In genomic region chr2:215951558-215951957, GRCh38 we compare ENCODE assay signal across 24 cellular contexts.
DNase-seq lines count a peak whose midpoint lies in the region; ATAC-seq, FAIRE-seq and TF ChIP-seq lines count a peak whose summit lies in the region.
"Had no signal": no experiment of that assay in that cellular context is flagged by ENCODE, and none has a peak within 500 bp of the region (broad histone marks: within the 10 kb centered on the region; RNA-seq: fewer than 3 reads in every experiment).

No MANE protein-coding gene starts in this region.

- peaks cover 5% of the 10 kb centered on the region for H3K4me1 Mint-ChIP-seq in endodermal cell
- H3K4me1 Mint-ChIP-seq in T-cell, result no peaks in the 10 kb centered on the region
- no peaks in the 10 kb centered on the region for H3K4me1 Mint-ChIP-seq in CD4-positive, alpha-beta T cell (ENCODE audit: low read depth)

- no peak overlapping the region for H3K4me2 ChIP-seq in parathyroid adenoma (ENCODE audit: low read length)
- H3K4me2 ChIP-seq: A549; BLaER1 treated with 17β-estradiol and CSF1 and Interleukin-3, amounts not matched to agents 10 nM and 100 nM; GM23338 had no signal

- H3K9me3 ChIP-seq in endodermal cell (ENCODE audit: control insufficient read depth, low read length) (no peaks in the 10 kb centered on the region), parathyroid adenoma (ENCODE audit: control insufficient read depth, low read length) (no peaks in the 10 kb centered on the region)
- no peaks in the 10 kb centered on the region for H3K9me3 ChIP-seq in CD4-positive, alpha-beta T cell (ENCODE audit: control insufficient read depth, low read length)
- H3K9me3 ChIP-seq: A549; BE2C; BLaER1 treated with 17β-estradiol and CSF1 and Interleukin-3, amounts not matched to agents 10 nM and 100 nM; HAP-1 had no signal

- 65 to 87% methylated on average over 3 of the region's 3 CpGs for WGBS in endodermal cell (ENCODE audit: insufficient coverage in 1 of 2, insufficient read length in 1 of 2), 2 experiments

- DNase-seq in GM18507 (ENCODE audit: extremely low spot score, insufficient read length, low read depth) (no peak), amniotic epithelial cell (ENCODE audit: low read depth) (peak; percentile 8), endodermal cell (peak; percentile 50), dedifferentiated amniotic fluid mesenchymal stem cell (ENCODE audit: extremely low spot score) (no peak), T-cell (no peak)
- DNase-seq in CD4-positive, alpha-beta T cell, result no peak
- DNase-seq: 8988T; ACHN; AML-193; BE2C; Calu3; CD4-positive, alpha-beta memory T cell; COR-L47; DMS53; DMS79 treated with DMSO at 0.1 percent for 48 hours; GF-D8; HFFc6 had no signal

- H3K27me3 ChIP-seq in endodermal cell (ENCODE audit: control insufficient read depth, insufficient read depth, low read length, poor library complexity, severe bottlenecking) (no peaks in the 10 kb centered on the region), parathyroid adenoma (ENCODE audit: control insufficient read depth, insufficient read depth, low read length) (no peaks in the 10 kb centered on the region)
- H3K27me3 ChIP-seq in CD4-positive, alpha-beta T cell (ENCODE audit: control insufficient read depth, insufficient read depth, low read length), result no peaks in the 10 kb centered on the region
- H3K27me3 ChIP-seq: BE2C; BLaER1 treated with 17β-estradiol and CSF1 and Interleukin-3, amounts not matched to agents 10 nM and 100 nM had no signal

- H3K4me3 Mint-ChIP-seq in endodermal cell (no peak overlapping the region), T-cell (no peak overlapping the region)
- no peak overlapping the region for H3K4me3 Mint-ChIP-seq in CD4-positive, alpha-beta T cell
- H3K4me3 Mint-ChIP-seq: CD14-positive monocyte; CD4-positive, alpha-beta memory T cell; GM23338; HFFc6 had no signal

- H3K36me3 ChIP-seq in endodermal cell (ENCODE audit: control insufficient read depth, insufficient read depth, low read length), result no peaks in the 10 kb centered on the region
- no peaks in the 10 kb centered on the region for H3K36me3 ChIP-seq in parathyroid adenoma (ENCODE audit: control insufficient read depth, insufficient read depth, low read length)
- H3K36me3 ChIP-seq: BE2C; BLaER1 treated with 17β-estradiol and CSF1 and Interleukin-3, amounts not matched to agents 10 nM and 100 nM; HAP-1 had no signal

- POLR2A ChIA-PET in T-cell (lab: Charles Lee), result no interaction called here
- POLR2A ChIA-PET in CD4-positive, alpha-beta T cell (lab: Charles Lee), result no interaction called here

- H3K9ac ChIP-seq in endodermal cell (ENCODE audit: extremely low read depth, low read length, poor library complexity, severe bottlenecking) (no peak overlapping the region), parathyroid adenoma (no peak overlapping the region)
- H3K9ac ChIP-seq: BLaER1 treated with 17β-estradiol and CSF1 and Interleukin-3, amounts not matched to agents 10 nM and 100 nM had no signal

- H3K27me3 Mint-ChIP-seq in endodermal cell (ENCODE audit: insufficient read depth) (no peaks in the 10 kb centered on the region), T-cell (no peaks in the 10 kb centered on the region)
- no peaks in the 10 kb centered on the region for H3K27me3 Mint-ChIP-seq in CD4-positive, alpha-beta T cell
- H3K27me3 Mint-ChIP-seq: CD4-positive, alpha-beta memory T cell had no signal

- H3K4me3 ChIP-seq in endodermal cell (ENCODE audit: low read length) (no peak overlapping the region), parathyroid adenoma (ENCODE audit: low read depth, low read length) (no peak overlapping the region)
- H3K4me3 ChIP-seq: A549; BLaER1 treated with 17β-estradiol and CSF1 and Interleukin-3, amounts not matched to agents 10 nM and 100 nM; GM23338; HAP-1 had no signal

- H3K9me3 Mint-ChIP-seq in endodermal cell (no peaks in the 10 kb centered on the region), T-cell (no peaks in the 10 kb centered on the region)
- no peaks in the 10 kb centered on the region for H3K9me3 Mint-ChIP-seq in CD4-positive, alpha-beta T cell
- H3K9me3 Mint-ChIP-seq: CD4-positive, alpha-beta memory T cell; GM23338; HFFc6 had no signal

- CTCF ChIA-PET in T-cell (lab: Charles Lee), result interaction anchor here (0.6 to 3.4 kb wide), 7 partner anchors 9 to 483 kb away, joined by 3 to 22 read pairs (median 4); no protein-coding TSS in a partner anchor
- CTCF ChIA-PET in CD4-positive, alpha-beta T cell (lab: Charles Lee), result interaction anchor here (2.0 kb wide), 1 partner anchor 71 kb away, joined by 13 read pairs; no protein-coding TSS in a partner anchor

- no peak overlapping the region for H3K27ac Mint-ChIP-seq in endodermal cell
- no peak overlapping the region for H3K27ac Mint-ChIP-seq in T-cell
- no peak overlapping the region for H3K27ac Mint-ChIP-seq in CD4-positive, alpha-beta T cell
- H3K27ac Mint-ChIP-seq: GM23338, HFFc6 had no signal

- H3K27ac ChIP-seq in endodermal cell (ENCODE audit: low read depth, low read length), result no peak overlapping the region
- H3K27ac ChIP-seq in parathyroid adenoma, result peak overlapping the region; percentile 53
- H3K27ac ChIP-seq in CD4-positive, alpha-beta T cell (ENCODE audit: low read depth, low read length), result no peak overlapping the region
- H3K27ac ChIP-seq: A549; BLaER1 treated with 17β-estradiol and CSF1 and Interleukin-3, amounts not matched to agents 10 nM and 100 nM had no signal

- H3K36me3 Mint-ChIP-seq in endodermal cell (ENCODE audit: low read depth) (no peaks in the 10 kb centered on the region), T-cell (peaks cover 21% of the 10 kb centered on the region)
- H3K36me3 Mint-ChIP-seq in CD4-positive, alpha-beta T cell (ENCODE audit: low read depth), result peaks cover 11% of the 10 kb centered on the region

- H3K4me1 ChIP-seq in endodermal cell (ENCODE audit: control insufficient read depth, insufficient read depth, low read length), result no peaks in the 10 kb centered on the region
- H3K4me1 ChIP-seq in parathyroid adenoma, result peaks cover 8% of the 10 kb centered on the region
- H3K4me1 ChIP-seq: A549; BLaER1 treated with 17β-estradiol and CSF1 and Interleukin-3, amounts not matched to agents 10 nM and 100 nM; HAP-1 had no signal

- intact Hi-C loops in CD4-positive, alpha-beta T cell (cut with DNase I, micrococcal nuclease), result loop anchor here (2.0 to 5.0 kb wide), 2 partner anchors 71 to 716 kb away; no protein-coding TSS in a partner anchor

- ATAC-seq in T-cell (replicated peaks in 1 of 4), result no peak
- no peak for ATAC-seq in GM21529 (IDR thresholded peaks at IDR 0.05; ENCODE audit: unreplicated experiment)
- ATAC-seq in CD4-positive, alpha-beta T cell (ENCODE audit: poor library complexity), result no peak
- ATAC-seq: A549, GM23338 had no signal

- FAIRE-seq in GM18507 (lab: Jason Lieb, UNC), result peak; percentile 15
- FAIRE-seq: A549 had no signal

- TF ChIP-seq CTCF in endodermal cell (conservative IDR thresholded peaks at IDR 0.05) (no peak), parathyroid adenoma (IDR thresholded peaks at IDR 0.05) (no peak)
- TF ChIP-seq CTCF in CD4-positive, alpha-beta T cell (IDR thresholded peaks at IDR 0.05), result no peak

- no peaks in the 10 kb centered on the region for H3K79me2 ChIP-seq in parathyroid adenoma

- peak overlapping the region; percentile 19 for H2AFZ ChIP-seq in parathyroid adenoma
- H2AFZ ChIP-seq: GM23338 had no signal

Comparison
In these comparisons a context has a peak if more than half of its experiments do, and no peak if none do; other contexts are left out.
1. DNase-seq: peak in amniotic epithelial cell (single experiment) and endodermal cell (single experiment); none in GM18507 (single experiment), dedifferentiated amniotic fluid mesenchymal stem cell (single experiment), T-cell (0 of 34) and CD4-positive, alpha-beta T cell (0 of 10).